9 cellular contexts compared by ENCODE assay signal in the genomic region with DNA sequence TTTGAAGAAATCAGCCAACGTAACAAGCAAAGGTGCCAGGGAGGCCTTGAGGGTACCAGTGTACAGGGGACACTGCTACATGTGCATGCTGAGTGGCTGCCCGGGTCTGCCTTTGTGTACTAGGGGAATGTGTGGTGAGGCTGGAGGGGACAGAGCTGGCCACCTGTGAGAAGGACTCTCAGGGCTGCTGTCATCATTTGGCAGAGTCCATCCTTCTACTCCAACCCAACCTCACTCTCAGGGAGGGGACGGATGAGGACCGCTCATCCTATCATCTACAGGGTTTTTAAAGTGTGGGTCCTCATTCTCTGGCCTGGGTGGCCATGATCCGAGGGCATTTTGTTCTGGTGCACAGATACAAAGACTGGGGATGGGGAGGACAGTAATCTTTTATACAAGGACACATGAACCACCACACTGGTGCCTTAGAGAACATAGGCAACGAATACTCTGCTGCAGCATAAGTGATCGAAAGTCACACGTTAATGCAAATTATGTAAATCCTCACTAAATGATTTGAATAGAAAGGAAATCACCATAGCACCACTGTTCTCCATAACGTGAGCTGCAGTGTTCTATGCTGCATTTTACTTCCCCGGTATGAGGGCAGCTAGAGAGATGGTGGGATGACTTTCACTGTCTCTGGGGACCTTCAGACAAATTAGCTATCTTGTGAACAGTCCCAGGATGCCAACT.
DNase-seq lines count a peak whose midpoint lies in the region; ATAC-seq and TF ChIP-seq lines count a peak whose summit lies in the region.
"Had no signal": no experiment of that assay in that cellular context is flagged by ENCODE, and none has a peak within 500 bp of the region (broad histone marks: within the 10 kb centered on the region; RNA-seq: fewer than 3 reads in every experiment).

No MANE protein-coding gene starts in this region.

- peak; percentile 83 for TF ChIP-seq POLR2A in Raji (IDR thresholded peaks at IDR 0.05; ENCODE audit: insufficient read depth, low read depth, low read length)

- H3K36me3 Mint-ChIP-seq in activated T-cell treated with anti-CD3 and anti-CD28 coated beads, Interleukin-2, amount 50 U/mL, for 4 hours (ENCODE audit: insufficient read depth): peaks cover 11% of the 10 kb centered on the region

- H3K9me3 Mint-ChIP-seq in activated T-cell treated with anti-CD3 and anti-CD28 coated beads, Interleukin-2, amount 50 U/mL, for 4 hours: no peaks in the 10 kb centered on the region
- no peaks in the 10 kb centered on the region for H3K9me3 Mint-ChIP-seq in stimulated activated naive CD8-positive, alpha-beta T cell treated with anti-CD3 and anti-CD28 coated beads, Interleukin-15, amount 100 ng/mL, for 72 hours

- H3K4me1 Mint-ChIP-seq in activated T-cell treated with anti-CD3 and anti-CD28 coated beads, Interleukin-2, amount 50 U/mL, for 4 hours (ENCODE audit: low read depth): peaks cover 57% of the 10 kb centered on the region
- H3K4me1 Mint-ChIP-seq in stimulated activated naive CD8-positive, alpha-beta T cell treated with anti-CD3 and anti-CD28 coated beads, Interleukin-15, amount 100 ng/mL, for 72 hours: peaks cover 54% of the 10 kb centered on the region

- H3K4me3 Mint-ChIP-seq in activated T-cell treated with anti-CD3 and anti-CD28 coated beads, Interleukin-2, amount 50 U/mL, for 4 hours: peak overlapping the region; percentile 79
- H3K4me3 Mint-ChIP-seq in stimulated activated naive CD8-positive, alpha-beta T cell treated with anti-CD3 and anti-CD28 coated beads, Interleukin-15, amount 100 ng/mL, for 72 hours: peak overlapping the region; percentile 67 to 81

- H3K27ac Mint-ChIP-seq in stimulated activated naive CD8-positive, alpha-beta T cell treated with anti-CD3 and anti-CD28 coated beads, Interleukin-15, amount 100 ng/mL, for 72 hours: peak overlapping the region; percentile 98 to 99

- H3K27me3 Mint-ChIP-seq in activated T-cell treated with anti-CD3 and anti-CD28 coated beads, Interleukin-2, amount 50 U/mL, for 4 hours (ENCODE audit: low read depth): no peaks in the 10 kb centered on the region
- H3K27me3 Mint-ChIP-seq in stimulated activated naive CD8-positive, alpha-beta T cell treated with anti-CD3 and anti-CD28 coated beads, Interleukin-15, amount 100 ng/mL, for 72 hours: no peaks in the 10 kb centered on the region

- ATAC-seq in activated T-cell treated with anti-CD3 and anti-CD28 coated beads, Interleukin-2, amount 50 U/mL, for 4 hours: peak in 1 of 2 donors; percentile 9
- ATAC-seq in HG02798 (IDR thresholded peaks at IDR 0.05; ENCODE audit: poor library complexity, unreplicated experiment): peak; percentile 54
- ATAC-seq in stimulated activated naive CD8-positive, alpha-beta T cell treated with anti-CD3 and anti-CD28 coated beads, Interleukin-15, amount 100 ng/mL, for 72 hours: no peak

- no peak for DNase-seq in activated T-cell treated with anti-CD3 and anti-CD28 coated beads, Interleukin-2, amount 50 U/mL, for 4 hours
- no peak for DNase-seq in activated T-cell treated with anti-CD3 and anti-CD28 coated beads, Interleukin-2, amount 50 U/mL, for 48 hours
- no peak for DNase-seq in stimulated activated naive CD8-positive, alpha-beta T cell treated with anti-CD3 and anti-CD28 coated beads, Interleukin-15, amount 100 ng/mL, for 72 hours
- DNase-seq in midbrain (lab: John Stamatoyannopoulos, UW) (no peak), NCI-H128 (lab: John Stamatoyannopoulos, UW; ENCODE audit: unreplicated experiment) (no peak), GM03348 (ENCODE audit: low spot score) (no peak)
- DNase-seq: heart left ventricle had no signal
